In the genomic region with DNA sequence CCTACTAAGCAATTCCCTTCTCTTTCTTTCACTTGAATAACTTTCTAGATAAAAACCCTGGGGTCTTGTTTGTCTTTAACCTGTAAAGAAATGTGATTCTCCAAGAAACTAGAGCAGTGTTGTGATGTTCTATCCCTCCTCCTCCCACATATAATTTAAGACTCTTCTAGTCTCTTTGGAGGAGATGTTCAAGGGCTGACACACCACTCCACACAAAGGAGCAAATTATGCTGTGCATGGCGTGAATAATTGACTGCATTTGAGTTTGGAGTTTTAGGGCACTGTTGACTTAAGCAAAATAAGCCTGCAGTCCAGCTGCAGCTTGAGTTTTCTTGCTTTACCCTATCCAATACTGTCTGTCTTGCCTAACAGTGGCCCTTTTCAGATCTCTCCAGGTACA, we compare ENCODE assay signal across 21 cellular contexts.
"Had no signal": no experiment of that assay in that cellular context is flagged by ENCODE, and none has a peak within 500 bp of the region (broad histone marks: within the 10 kb centered on the region; RNA-seq: fewer than 3 reads in every experiment).

No MANE protein-coding gene starts in this region.

- DNase-seq: activated B cell treated with CpG ODN at 0.5 μM for 24 hours; activated CD4-positive, alpha-beta memory T cell treated with anti-CD3 and anti-CD28 coated beads, Interleukin-2, amount 10 ng/mL, durations not matched to agents 7 days and 5 days; activated CD4-positive, alpha-beta T cell treated with anti-CD3 and anti-CD28 coated beads for 4 hours; activated CD8-positive, alpha-beta memory T cell treated with anti-CD3 and anti-CD28 coated beads, Interleukin-2, amount 10 ng/mL, durations not matched to agents 7 days and 5 days; activated naive CD8-positive, alpha-beta T cell treated with anti-CD3 and anti-CD28 coated beads, Interleukin-2, amount 10 ng/mL, durations not matched to agents 7 days and 5 days; amygdala; brain microvascular endothelial cell; central memory CD4-positive, alpha-beta T cell; gastrocnemius medialis; heart left ventricle; kidney glomerular epithelial cell; mesenchymal stem cell; mucosa of descending colon; naive B cell; sigmoid colon; spleen; stimulated activated CD4-positive, alpha-beta T cell treated with anti-CD3 and anti-CD28 coated beads, Interleukin-4, amount 100 ng/mL, for 4 hours; T-cell; upper lobe of right lung had no signal

- H3K9ac ChIP-seq: parathyroid adenoma had no signal

- H2AFZ ChIP-seq: parathyroid adenoma had no signal

- H3K4me1 ChIP-seq: gastrocnemius medialis, heart left ventricle, parathyroid adenoma, sigmoid colon, spleen, upper lobe of right lung had no signal

- H3K36me3 ChIP-seq: brain microvascular endothelial cell, gastrocnemius medialis, heart left ventricle, sigmoid colon, spleen, thoracic aorta, upper lobe of right lung had no signal

- H3K79me2 ChIP-seq: parathyroid adenoma had no signal

- H3K4me3 ChIP-seq: gastrocnemius medialis, heart left ventricle, mucosa of descending colon, sigmoid colon, spleen, thoracic aorta, upper lobe of right lung had no signal

- H3K27ac ChIP-seq: brain microvascular endothelial cell, gastrocnemius medialis, heart left ventricle, parathyroid adenoma, sigmoid colon, spleen, thoracic aorta, upper lobe of right lung had no signal

- H3K9me3 ChIP-seq: gastrocnemius medialis, heart left ventricle, mucosa of descending colon, sigmoid colon, spleen, thoracic aorta, upper lobe of right lung had no signal

- H3K27me3 ChIP-seq: brain microvascular endothelial cell, sigmoid colon, spleen, upper lobe of right lung had no signal
